Comparison of ENCODE assay signal across 8 cellular contexts in the genomic region with DNA sequence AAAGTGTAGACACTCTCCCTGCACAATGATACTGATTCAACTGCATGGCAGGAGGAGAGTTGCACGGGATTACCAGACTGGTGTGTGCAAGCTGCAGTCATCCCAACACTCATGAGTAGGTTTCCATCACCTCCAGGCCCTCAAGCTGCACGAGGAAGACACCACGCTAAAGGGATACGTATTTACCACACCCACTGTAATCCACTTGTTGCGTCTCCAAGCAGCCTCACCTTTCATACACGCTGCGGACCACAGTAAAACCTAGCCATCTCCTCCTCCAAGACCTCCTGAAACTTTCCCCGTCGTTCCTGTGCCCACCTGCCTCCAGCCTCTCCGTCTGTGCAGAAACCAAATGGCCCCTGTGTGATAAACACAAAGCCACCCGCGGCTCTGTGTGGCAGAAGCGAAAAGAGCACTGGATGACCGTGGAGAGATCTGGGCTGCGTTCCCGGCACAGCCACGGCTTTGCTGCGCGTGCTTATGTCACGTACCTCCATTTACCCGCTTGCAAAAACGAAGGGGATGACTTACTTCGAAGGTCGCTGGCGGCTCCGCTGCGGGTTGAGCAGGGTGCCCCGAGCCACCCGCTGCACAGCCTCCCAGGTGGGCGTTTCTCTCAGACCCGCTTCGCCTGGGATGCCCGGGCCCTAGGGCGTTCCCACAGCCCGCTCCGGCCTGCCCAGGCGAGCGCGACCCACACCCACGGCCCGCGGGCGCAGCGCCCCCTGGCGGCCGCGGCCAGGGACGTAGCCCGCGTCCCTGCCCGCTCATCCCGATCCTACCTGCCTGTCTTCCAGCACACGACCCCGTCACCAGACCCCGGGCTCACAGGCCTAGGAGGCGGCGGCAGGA. TPM values are rescaled to one million over a fixed set of nuclear protein-coding genes. Genes with fewer than 3 reads are reported as not detected.
A peak's percentile ranks its signal among the peaks of the same experiment; 100 is the strongest.
DNase-seq lines count a peak whose midpoint lies in the region; ATAC-seq lines count a peak whose summit lies in the region.

No MANE protein-coding gene starts in this region.

- ATAC-seq in GM18861 (IDR thresholded peaks at IDR 0.05; ENCODE audit: unreplicated experiment) (peak; percentile 35), HG03064 (IDR thresholded peaks at IDR 0.05; ENCODE audit: low read depth, unreplicated experiment) (peak; percentile 66)

- no peaks in the 10 kb centered on the region for H3K27me3 ChIP-seq in endocrine pancreas (ENCODE audit: control insufficient read depth, insufficient read depth, low read length)

- H3K9ac ChIP-seq in endocrine pancreas (ENCODE audit: control insufficient read depth, insufficient read depth, low read length): peak overlapping the region; percentile 76

- peaks cover 10% of the 10 kb centered on the region for H3K4me1 ChIP-seq in endocrine pancreas (ENCODE audit: control insufficient read depth, insufficient read depth, low read length)
- H3K4me1 ChIP-seq in mesodermal cell (ENCODE audit: control insufficient read depth, insufficient read depth, low read length, poor library complexity, severe bottlenecking): peaks cover 14% of the 10 kb centered on the region

- H3K9me3 ChIP-seq in endocrine pancreas (ENCODE audit: control insufficient read depth, low read length) (no peaks in the 10 kb centered on the region), mesodermal cell (ENCODE audit: control insufficient read depth, low read length) (no peaks in the 10 kb centered on the region)

- peak; percentile 45 to 65 for DNase-seq in AML-193 (lab: John Stamatoyannopoulos, UW)
- peak; percentile 71 for DNase-seq in NCI-H2227 (lab: John Stamatoyannopoulos, UW; ENCODE audit: unreplicated experiment)
- DNase-seq in activated CD4-positive, alpha-beta T cell treated with anti-CD3 and anti-CD28 coated beads, Interleukin-2, amount 50 U/mL, for 24 hours (ENCODE audit: low read depth in 1 of 2, low spot score in 1 of 2): peak; percentile 17 to 37
- peak; percentile 40 to 42 for DNase-seq in stimulated activated CD8-positive, alpha-beta memory T cell treated with anti-CD3 and anti-CD28 coated beads, Interleukin-2, amount 100 ng/mL, for 48 hours (ENCODE audit: low read depth in 2 of 2)

- WGBS in mesodermal cell (ENCODE audit: insufficient coverage in 2 of 2), 2 experiments: 20 to 23% methylated on average over 49 to 54 of the region's 57 CpGs

- H3K4me3 ChIP-seq in endocrine pancreas (ENCODE audit: control insufficient read depth, insufficient read depth, low read length): peak overlapping the region; percentile 44
- H3K4me3 ChIP-seq in mesodermal cell (ENCODE audit: extremely low read depth, insufficient read depth, low read length, poor library complexity, severe bottlenecking): peak overlapping the region; percentile 99

- no peaks in the 10 kb centered on the region for H3K36me3 ChIP-seq in endocrine pancreas (ENCODE audit: control insufficient read depth, insufficient read depth, low read length)
- H3K36me3 ChIP-seq in mesodermal cell (ENCODE audit: control insufficient read depth, insufficient read depth, low read length): peaks cover 20% of the 10 kb centered on the region

- H3K27ac ChIP-seq in mesodermal cell (ENCODE audit: low read depth, low read length, severe bottlenecking): peak overlapping the region; percentile 88

RNA-seq across cellular contexts. Expression of a gene that starts 0.6 kb away (rescaled TPM):
- polyA plus RNA-seq in mesodermal cell (2013, experiment 1 of 2): 32.6 TPM
- polyA plus RNA-seq in mesodermal cell (2013, experiment 2 of 2): 29.4 TPM

RNA-seq across cellular contexts. Expression of a gene that starts 14.5 kb away (rescaled TPM):
- not detected for polyA plus RNA-seq in mesodermal cell (2013, experiment 1 of 2)
- not detected for polyA plus RNA-seq in mesodermal cell (2013, experiment 2 of 2)

RNA-seq across cellular contexts. Expression of a gene that starts 35.8 kb away (rescaled TPM):
- polyA plus RNA-seq in mesodermal cell (2013, experiment 1 of 2): not detected
- polyA plus RNA-seq in mesodermal cell (2013, experiment 2 of 2): 0.25 TPM

Comparison
In these comparisons a context has a peak if more than half of its experiments do, and no peak if none do; other contexts are left out.
1. Peak in every context shown above with its lines: DNase-seq, ATAC-seq, H3K4me3 ChIP-seq and H3K27ac ChIP-seq.